In genomic region chr1:71738256-71738655, GRCh38 we compare ENCODE assay signal across 26 cellular contexts.
DNase-seq lines count a peak whose midpoint lies in the region; ATAC-seq and TF ChIP-seq lines count a peak whose summit lies in the region.
"Had no signal": no experiment of that assay in that cellular context is flagged by ENCODE, and none has a peak within 500 bp of the region (broad histone marks: within the 10 kb centered on the region; RNA-seq: fewer than 3 reads in every experiment).

No MANE protein-coding gene starts in this region.

- H3K23ac ChIP-seq in IMR-90 (ENCODE audit: low read depth, low read length) = no peak overlapping the region

- H3K9me1 ChIP-seq in IMR-90 (ENCODE audit: insufficient read depth, low read length) = no peaks in the 10 kb centered on the region

- H4K8ac ChIP-seq in IMR-90 (ENCODE audit: low read depth in 2 of 2, low read length in 2 of 2) = no peak overlapping the region

- H2BK5ac ChIP-seq in IMR-90 (ENCODE audit: low read depth, low read length, poor library complexity, severe bottlenecking) = no peak overlapping the region

- no peak overlapping the region for H2BK20ac ChIP-seq in IMR-90 (ENCODE audit: low read depth, low read length)

- H3K4ac ChIP-seq in IMR-90 (ENCODE audit: low read depth, low read length) = no peak overlapping the region

- H3K27ac Mint-ChIP-seq in endodermal cell = peak overlapping the region; percentile 66
- H3K27ac Mint-ChIP-seq: CD4-positive, alpha-beta memory T cell had no signal

- H3K9me3 Mint-ChIP-seq in endodermal cell = no peaks in the 10 kb centered on the region

- POLR2A ChIA-PET in IMR-90 (lab: Charles Lee; ENCODE audit: unreplicated experiment) = no interaction called here

- no peaks in the 10 kb centered on the region for H3K27me3 Mint-ChIP-seq in endodermal cell (ENCODE audit: insufficient read depth)
- H3K27me3 Mint-ChIP-seq: CD4-positive, alpha-beta memory T cell had no signal

- DNase-seq in Right ventricle myocardium inferior (ENCODE audit: missing footprints) (peak; percentile 9), heart left ventricle (no peak), IMR-90 (no peak), endodermal cell (no peak), NCI-H187 (lab: John Stamatoyannopoulos, UW) (no peak)
- DNase-seq: 8988T; ACHN; CD4-positive, alpha-beta memory T cell; EL; GF-D8; GOT3; Karpas-422; NCI-H1092 treated with DMSO at 0.1 percent for 48 hours; NCI-H1436; NCI-H187 treated with DMSO at 0.1 percent for 48 hours; NCI-H345; NCI-H510A treated with DMSO at 0.1 percent for 48 hours; NCI-H774; NK-92 treated with Interleukin-12 subunit alpha and Interleukin-12 subunit beta, amount 100 ng/mL, for 24 hours; PC-3; SJCRH30; T-helper 1 cell had no signal

- H3K4me1 ChIP-seq in heart left ventricle (no peaks in the 10 kb centered on the region), IMR-90 (ENCODE audit: control insufficient read depth, insufficient read depth, low read length) (no peaks in the 10 kb centered on the region), endodermal cell (ENCODE audit: control insufficient read depth, insufficient read depth, low read length) (no peaks in the 10 kb centered on the region)
- H3K4me1 ChIP-seq: SJCRH30 had no signal

- H3K56ac ChIP-seq in IMR-90 (ENCODE audit: extremely low read depth, insufficient read depth, low read length) = no peak overlapping the region

- no peak for ATAC-seq in Right ventricle myocardium inferior
- no peak for ATAC-seq in heart left ventricle
- ATAC-seq in IMR-90 (ENCODE audit: low read depth) = no peak
- ATAC-seq in HG03565 (IDR thresholded peaks at IDR 0.05; ENCODE audit: unreplicated experiment) = no peak
- no peak for ATAC-seq in GM19351 (IDR thresholded peaks at IDR 0.05; ENCODE audit: unreplicated experiment)
- no peak for ATAC-seq in GM21737 (IDR thresholded peaks at IDR 0.05; ENCODE audit: unreplicated experiment)
- ATAC-seq: HCT116, PC-3 had no signal

- H3K27ac ChIP-seq in heart left ventricle (no peak overlapping the region), IMR-90 (ENCODE audit: insufficient read depth, low read length) (no peak overlapping the region), endodermal cell (ENCODE audit: low read depth, low read length) (no peak overlapping the region)
- H3K27ac ChIP-seq: SJCRH30 had no signal

- BruUV-seq in IMR-90 (replicated peaks; lab: Mats Ljungman, UMichigan) = no TSS peak

- 76 to 100% (median 80%) methylated on average over 1 of the region's 1 CpG for WGBS in heart left ventricle, 4 donors
- no CpG with 5 or more reads among the region's 1 CpG for WGBS in IMR-90 (ENCODE audit: extremely low coverage in 2 of 2, insufficient read length in 1 of 2), 2 experiments
- WGBS in endodermal cell (ENCODE audit: insufficient coverage in 1 of 2, insufficient read length in 1 of 2), 2 experiments = 88 to 100% methylated on average over 1 of the region's 1 CpG

- H3K36me3 ChIP-seq in heart left ventricle (no peaks in the 10 kb centered on the region), IMR-90 (ENCODE audit: control insufficient read depth, insufficient read depth, low read length) (no peaks in the 10 kb centered on the region), endodermal cell (ENCODE audit: control insufficient read depth, insufficient read depth, low read length) (no peaks in the 10 kb centered on the region)
- H3K36me3 ChIP-seq: SJCRH30 had no signal

- in situ Hi-C loops in IMR-90 (cut with MboI; ENCODE audit: low sequenced_read_pairs) = no loop called here

- H3K27me3 ChIP-seq in heart left ventricle (no peaks in the 10 kb centered on the region), IMR-90 (ENCODE audit: control insufficient read depth, insufficient read depth, low read length) (no peaks in the 10 kb centered on the region), endodermal cell (ENCODE audit: control insufficient read depth, insufficient read depth, low read length, poor library complexity, severe bottlenecking) (no peaks in the 10 kb centered on the region)
- H3K27me3 ChIP-seq: SJCRH30 had no signal

- H3K9ac ChIP-seq in IMR-90 (ENCODE audit: low read depth, low read length) (no peak overlapping the region), endodermal cell (ENCODE audit: extremely low read depth, low read length, poor library complexity, severe bottlenecking) (no peak overlapping the region)

- H2AK9ac ChIP-seq in IMR-90 (replicated peaks; ENCODE audit: low read depth, low read length, poor library complexity) = peak overlapping the region; percentile 38

- H3K4me3 ChIP-seq in heart left ventricle (no peak overlapping the region), IMR-90 (ENCODE audit: insufficient read depth, low read depth, low read length) (no peak overlapping the region), endodermal cell (ENCODE audit: low read length) (no peak overlapping the region)
- H3K4me3 ChIP-seq: SJCRH30 had no signal

- no peak overlapping the region for H2BK15ac ChIP-seq in IMR-90 (ENCODE audit: low read depth, low read length)

- H3K36me3 Mint-ChIP-seq in endodermal cell (ENCODE audit: low read depth) = no peaks in the 10 kb centered on the region
- H3K36me3 Mint-ChIP-seq: CD4-positive, alpha-beta memory T cell had no signal

- H3K4me1 Mint-ChIP-seq in endodermal cell = peaks cover 6% of the 10 kb centered on the region
- H3K4me1 Mint-ChIP-seq: CD4-positive, alpha-beta memory T cell had no signal

- H3K4me2 ChIP-seq in IMR-90 (ENCODE audit: low read depth, low read length) = no peak overlapping the region

- CTCF ChIA-PET in IMR-90 (lab: Yijun Ruan, JAX) = interaction anchor here (1.1 kb wide), 1 partner anchor 89 kb away, joined by 3 read pairs; no protein-coding TSS in a partner anchor

- H2AFZ ChIP-seq in IMR-90 (replicated peaks; ENCODE audit: low read length, poor library complexity) = no peak overlapping the region

- intact Hi-C loops in Right ventricle myocardium inferior (cut with DNase I) (no loop called here), heart left ventricle (cut with DNase I) (no loop called here), IMR-90 (cut with micrococcal nuclease) (no loop called here)

- no peak for TF ChIP-seq POLR2A in heart left ventricle (IDR thresholded peaks at IDR 0.05)
- TF ChIP-seq POLR2A in IMR-90 (IDR thresholded peaks at IDR 0.05; ENCODE audit: low read depth, low read length) = no peak

- H4K20me1 ChIP-seq in IMR-90 (ENCODE audit: insufficient read depth, low read length) = no peaks in the 10 kb centered on the region

- TF ChIP-seq RAD21 in IMR-90 (IDR thresholded peaks at IDR 0.05; ENCODE audit: low read length) = no peak

- H3K14ac ChIP-seq in IMR-90 (replicated peaks; ENCODE audit: low read depth, low read length) = no peak overlapping the region

- H4K5ac ChIP-seq in IMR-90 (ENCODE audit: low read depth, low read length) = no peak overlapping the region

- no peaks in the 10 kb centered on the region for H3K79me1 ChIP-seq in IMR-90 (ENCODE audit: low read depth in 1 of 2, low read length in 2 of 2)

- no peak for TF ChIP-seq CTCF in heart left ventricle (IDR thresholded peaks at IDR 0.05)
- TF ChIP-seq CTCF in IMR-90 (conservative IDR thresholded peaks at IDR 0.05; ENCODE audit: low read depth, low read length) = no peak
- TF ChIP-seq CTCF in endodermal cell (conservative IDR thresholded peaks at IDR 0.05) = no peak

- dilution Hi-C loops in IMR-90 (cut with HindIII; ENCODE audit: low sequenced_read_pairs, unreplicated experiment) = no loop called here

- no peak overlapping the region for H2AK5ac ChIP-seq in IMR-90 (ENCODE audit: low read depth, low read length)

- no peak overlapping the region for H4K91ac ChIP-seq in IMR-90 (ENCODE audit: insufficient read depth, low read depth, low read length)

- H3K9me3 ChIP-seq in heart left ventricle (no peaks in the 10 kb centered on the region), IMR-90 (ENCODE audit: control insufficient read depth, insufficient read depth, low read length) (no peaks in the 10 kb centered on the region), endodermal cell (ENCODE audit: control insufficient read depth, low read length) (no peaks in the 10 kb centered on the region)
- H3K9me3 ChIP-seq: SJCRH30 had no signal

- no peak overlapping the region for H3K4me3 Mint-ChIP-seq in endodermal cell
- H3K4me3 Mint-ChIP-seq: CD4-positive, alpha-beta memory T cell had no signal

- H2BK120ac ChIP-seq in IMR-90 (ENCODE audit: low read depth, low read length) = no peak overlapping the region

- H3K18ac ChIP-seq in IMR-90 (ENCODE audit: low read depth, low read length) = no peak overlapping the region

TF ChIP-seq in IMR-90, 13 proteins besides CTCF, POLR2A, EP300 and RAD21:
- TF ChIP-seq BHLHE40 (IDR thresholded peaks at IDR 0.05; ENCODE audit: low read depth, low read length) = no peak
- no peak for TF ChIP-seq ELK1 (IDR thresholded peaks at IDR 0.05; ENCODE audit: borderline replicate concordance, low read depth, low read length)
